8 cellular contexts compared by ENCODE assay signal in the genomic region with DNA sequence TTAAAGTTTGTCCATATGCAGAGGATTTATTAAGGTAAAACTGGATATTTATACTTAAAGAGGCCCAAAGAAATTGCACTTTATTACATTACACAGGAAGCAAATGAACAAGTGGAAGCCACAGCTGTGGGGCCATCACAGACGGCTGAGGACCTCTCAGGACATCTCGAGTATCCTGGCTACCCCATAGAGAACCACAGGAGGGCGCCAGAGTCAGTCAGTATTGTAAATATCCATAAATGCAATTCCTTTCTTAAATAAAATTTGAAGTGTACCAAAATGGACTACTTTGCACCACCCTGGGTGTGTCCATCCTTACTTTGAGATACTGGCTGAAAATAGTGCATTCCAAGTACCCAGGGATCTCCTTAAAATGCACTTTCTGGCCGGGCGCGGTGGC.
DNase-seq lines count a peak whose midpoint lies in the region; ATAC-seq and TF ChIP-seq lines count a peak whose summit lies in the region.

No MANE protein-coding gene starts in this region.

- H3K27me3 Mint-ChIP-seq in natural killer cell (ENCODE audit: low read depth in 2 of 2) = no peaks in the 10 kb centered on the region
- peaks cover 5% of the 10 kb centered on the region for H3K27me3 Mint-ChIP-seq in activated T-helper 2 cell treated with anti-CD3 and anti-CD28 coated beads, Interferon-gamma antibody, Interleukin-2, Interleukin-4, amounts not matched to agents 10 μg/mL and 5 μg/mL and 100 μg/mL, durations not matched to agents 14 hours and 24 hours and 36 hours (ENCODE audit: low read depth)

- intact Hi-C loops in natural killer cell (cut with micrococcal nuclease) = no loop called here
- intact Hi-C loops in activated T-helper 2 cell treated with anti-CD3 and anti-CD28 coated beads, Interferon-gamma antibody, Interleukin-2, Interleukin-4, amounts not matched to agents 10 μg/mL and 5 μg/mL and 100 μg/mL, durations not matched to agents 14 hours and 24 hours and 36 hours (cut with micrococcal nuclease) = loop anchor here (1.0 kb wide), 1 partner anchor 36 kb away; no protein-coding TSS in a partner anchor

- H3K36me3 Mint-ChIP-seq in natural killer cell = no peaks in the 10 kb centered on the region
- no peaks in the 10 kb centered on the region for H3K36me3 Mint-ChIP-seq in activated T-helper 2 cell treated with anti-CD3 and anti-CD28 coated beads, Interferon-gamma antibody, Interleukin-2, Interleukin-4, amounts not matched to agents 10 μg/mL and 5 μg/mL and 100 μg/mL, durations not matched to agents 14 hours and 24 hours and 36 hours (ENCODE audit: low read depth)

- no peaks in the 10 kb centered on the region for H3K27me3 ChIP-seq in adipocyte (replicated peaks; ENCODE audit: control insufficient read depth, insufficient read depth, low read length)

- ATAC-seq in GM21717 (IDR thresholded peaks at IDR 0.05; ENCODE audit: unreplicated experiment) = no peak
- ATAC-seq in natural killer cell = no peak
- no peak for ATAC-seq in GM19467 (IDR thresholded peaks at IDR 0.05; ENCODE audit: unreplicated experiment)

- H3K4me3 ChIP-seq in adipocyte (ENCODE audit: low read length) = no peak overlapping the region

- DNase-seq in LHCN-M2 (ENCODE audit: low read depth) (peak; percentile 59), adipocyte (ENCODE audit: low read depth) (peak; percentile 59), renal cortical epithelial cell (ENCODE audit: low read depth) (peak; percentile 22), natural killer cell (no peak)
- no peak for DNase-seq in activated T-helper 2 cell treated with anti-CD3 and anti-CD28 coated beads, Interferon-gamma antibody, Interleukin-2, Interleukin-4, amounts not matched to agents 10 μg/mL and 5 μg/mL and 100 μg/mL, durations not matched to agents 14 hours and 24 hours and 36 hours (ENCODE audit: low spot score)

- H3K4me1 ChIP-seq in adipocyte (ENCODE audit: control insufficient read depth, insufficient read depth, low read length) = no peaks in the 10 kb centered on the region

- no peaks in the 10 kb centered on the region for H3K36me3 ChIP-seq in adipocyte (ENCODE audit: control insufficient read depth, insufficient read depth, low read length, severe bottlenecking)

- H3K9me3 Mint-ChIP-seq in natural killer cell = peaks cover 3 to 11% of the 10 kb centered on the region in 2 donors
- H3K9me3 Mint-ChIP-seq in activated T-helper 2 cell treated with anti-CD3 and anti-CD28 coated beads, Interferon-gamma antibody, Interleukin-2, Interleukin-4, amounts not matched to agents 10 μg/mL and 5 μg/mL and 100 μg/mL, durations not matched to agents 14 hours and 24 hours and 36 hours = no peaks in the 10 kb centered on the region

- H3K4me3 Mint-ChIP-seq in natural killer cell = no peak overlapping the region
- H3K4me3 Mint-ChIP-seq in activated T-helper 2 cell treated with anti-CD3 and anti-CD28 coated beads, Interferon-gamma antibody, Interleukin-2, Interleukin-4, amounts not matched to agents 10 μg/mL and 5 μg/mL and 100 μg/mL, durations not matched to agents 14 hours and 24 hours and 36 hours (ENCODE audit: low read depth) = no peak overlapping the region

- no peak overlapping the region for H3K9ac ChIP-seq in adipocyte (ENCODE audit: low read length)

- H3K9me3 ChIP-seq in adipocyte (ENCODE audit: control insufficient read depth, low read length) = peaks cover 4% of the 10 kb centered on the region

- H3K27ac Mint-ChIP-seq in natural killer cell = no peak overlapping the region
- no peak overlapping the region for H3K27ac Mint-ChIP-seq in activated T-helper 2 cell treated with anti-CD3 and anti-CD28 coated beads, Interferon-gamma antibody, Interleukin-2, Interleukin-4, amounts not matched to agents 10 μg/mL and 5 μg/mL and 100 μg/mL, durations not matched to agents 14 hours and 24 hours and 36 hours

- peak; percentile 65 for TF ChIP-seq CTCF in GM12873 (IDR thresholded peaks at IDR 0.05; ENCODE audit: insufficient read depth, low read depth, low read length, missing control alignments)
- no peak for TF ChIP-seq CTCF in natural killer cell (IDR thresholded peaks at IDR 0.05)

- H3K4me1 Mint-ChIP-seq in natural killer cell = no peaks in the 10 kb centered on the region
- H3K4me1 Mint-ChIP-seq in activated T-helper 2 cell treated with anti-CD3 and anti-CD28 coated beads, Interferon-gamma antibody, Interleukin-2, Interleukin-4, amounts not matched to agents 10 μg/mL and 5 μg/mL and 100 μg/mL, durations not matched to agents 14 hours and 24 hours and 36 hours (ENCODE audit: low read depth) = peaks cover 2% of the 10 kb centered on the region

Comparison
In these comparisons a context has a peak if more than half of its experiments do, and no peak if none do; other contexts are left out.
1. DNase-seq: peak in LHCN-M2 (single experiment), adipocyte (single experiment) and renal cortical epithelial cell (single experiment); none in natural killer cell (single experiment) and activated T-helper 2 cell treated with anti-CD3 and anti-CD28 coated beads, Interferon-gamma antibody, Interleukin-2, Interleukin-4, amounts not matched to agents 10 μg/mL and 5 μg/mL and 100 μg/mL, durations not matched to agents 14 hours and 24 hours and 36 hours (single experiment).